Comparison of ENCODE assay signal across 24 cellular contexts in the genomic region with DNA sequence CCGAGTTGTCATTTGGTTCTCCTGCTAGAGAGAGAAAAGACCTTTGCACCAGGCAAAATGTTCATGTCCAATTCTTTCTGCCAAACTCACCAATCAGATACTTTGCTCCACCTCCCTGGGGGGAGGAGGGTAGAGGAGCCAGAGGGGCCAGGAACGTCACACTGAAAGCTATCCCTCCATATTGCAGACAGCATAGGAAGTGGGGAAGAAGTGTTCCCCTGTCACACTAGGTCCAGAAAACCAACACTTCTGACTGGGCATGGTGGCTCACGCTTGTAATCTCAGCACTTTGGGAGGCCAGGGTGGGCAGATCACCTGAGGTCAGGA. TPM values are rescaled to one million over a fixed set of nuclear protein-coding genes. Genes with fewer than 3 reads are reported as not detected.
DNase-seq lines count a peak whose midpoint lies in the region; ATAC-seq and TF ChIP-seq lines count a peak whose summit lies in the region.
"Had no signal": no experiment of that assay in that cellular context is flagged by ENCODE, and none has a peak within 500 bp of the region (broad histone marks: within the 10 kb centered on the region; RNA-seq: fewer than 3 reads in every experiment).

No MANE protein-coding gene starts in this region.

- TF ChIP-seq CTCF in A673 (conservative IDR thresholded peaks at IDR 0.05; ENCODE audit: low read depth, low read length) (no peak), HEK293 (tag by site-specific recombination; IDR thresholded peaks at IDR 0.05) (no peak), brain (conservative IDR thresholded peaks at IDR 0.05) (no peak), lower lobe of right lung (IDR thresholded peaks at IDR 0.05) (no peak), ovary (IDR thresholded peaks at IDR 0.05) (no peak)
- no peak for TF ChIP-seq CTCF in CD4-positive, alpha-beta T cell (IDR thresholded peaks at IDR 0.05)

- DNase-seq in A673 (ENCODE audit: low spot score) = peak; percentile 70
- DNase-seq in lower lobe of right lung = no peak
- no peak for DNase-seq in CD4-positive, alpha-beta T cell
- DNase-seq in ovary = no peak
- DNase-seq: activated CD4-positive, alpha-beta T cell treated with anti-CD3 and anti-CD28 coated beads, Interleukin-2, amount 10 ng/mL, durations not matched to agents 7 days and 5 days; activated CD8-positive, alpha-beta memory T cell treated with anti-CD3 and anti-CD28 coated beads, Interleukin-2, amount 10 ng/mL, durations not matched to agents 7 days and 5 days; activated naive CD4-positive, alpha-beta T cell treated with anti-CD3 and anti-CD28 coated beads, Interleukin-2, amount 10 ng/mL, durations not matched to agents 7 days and 5 days; cortex of kidney; DMS79 treated with DMSO at 0.1 percent for 48 hours; endodermal cell; KBM-7; NCI-H1436 treated with DMSO at 0.1 percent for 48 hours; NCI-H510A; Peyer's patch; WERI-Rb-1 had no signal

- H3K4me3 Mint-ChIP-seq in brain = no peak overlapping the region
- no peak overlapping the region for H3K4me3 Mint-ChIP-seq in CD4-positive, alpha-beta T cell
- no peak overlapping the region for H3K4me3 Mint-ChIP-seq in stimulated activated memory B cell treated with anti-CD40 and anti-IgM and Interleukin-4, amounts not matched to agents 10 μg/mL and 1 μg/mL and 100 μg/mL, for 72 hours
- H3K4me3 Mint-ChIP-seq: activated CD4-positive, alpha-beta T cell treated with anti-CD3 and anti-CD28 coated beads, Interleukin-2, amount 10 ng/mL, durations not matched to agents 7 days and 5 days; activated CD8-positive, alpha-beta memory T cell treated with anti-CD3 and anti-CD28 coated beads, Interleukin-2, amount 10 ng/mL, durations not matched to agents 7 days and 5 days; activated naive CD4-positive, alpha-beta T cell treated with anti-CD3 and anti-CD28 coated beads, Interleukin-2, amount 10 ng/mL, durations not matched to agents 7 days and 5 days; endodermal cell; HFFc6 had no signal

- POLR2A ChIA-PET in A673 (lab: Charles Lee; ENCODE audit: low non-redundant PET) (no interaction called here), HEK293 (lab: Yijun Ruan, JAX) (no interaction called here)
- POLR2A ChIA-PET in CD4-positive, alpha-beta T cell (lab: Charles Lee) = no interaction called here

- CTCF ChIA-PET in A673 (lab: Charles Lee) = no interaction called here
- CTCF ChIA-PET in HEK293 (lab: Yijun Ruan, JAX) = interaction anchor here (0.6 to 0.7 kb wide), 2 partner anchors 411 to 1483 kb away, joined by 3 read pairs; no protein-coding TSS in a partner anchor
- CTCF ChIA-PET in CD4-positive, alpha-beta T cell (lab: Charles Lee) = no interaction called here

- peak overlapping the region in 4 of 5 experiments; percentile 34 to 78 (median 53) for H3K27ac Mint-ChIP-seq in brain
- H3K27ac Mint-ChIP-seq in CD4-positive, alpha-beta T cell = no peak overlapping the region
- H3K27ac Mint-ChIP-seq in stimulated activated memory B cell treated with anti-CD40 and anti-IgM and Interleukin-4, amounts not matched to agents 10 μg/mL and 1 μg/mL and 100 μg/mL, for 72 hours = no peak overlapping the region
- H3K27ac Mint-ChIP-seq: activated CD4-positive, alpha-beta T cell treated with anti-CD3 and anti-CD28 coated beads, Interleukin-2, amount 10 ng/mL, durations not matched to agents 7 days and 5 days; activated CD8-positive, alpha-beta memory T cell treated with anti-CD3 and anti-CD28 coated beads, Interleukin-2, amount 10 ng/mL, durations not matched to agents 7 days and 5 days; activated naive CD4-positive, alpha-beta T cell treated with anti-CD3 and anti-CD28 coated beads, Interleukin-2, amount 10 ng/mL, durations not matched to agents 7 days and 5 days; endodermal cell had no signal

- no peaks in the 10 kb centered on the region for H3K9me3 ChIP-seq in A673 (ENCODE audit: low read depth, low read length, poor library complexity, severe bottlenecking)
- no peaks in the 10 kb centered on the region for H3K9me3 ChIP-seq in HEK293 (ENCODE audit: control insufficient read depth, insufficient read depth, low read depth, low read length)
- no peaks in the 10 kb centered on the region for H3K9me3 ChIP-seq in lower lobe of right lung
- no peaks in the 10 kb centered on the region for H3K9me3 ChIP-seq in CD4-positive, alpha-beta T cell (ENCODE audit: control insufficient read depth, low read length)
- H3K9me3 ChIP-seq in ovary = no peaks in the 10 kb centered on the region
- H3K9me3 ChIP-seq: neutrophil, Peyer's patch, prostate gland had no signal

- peaks cover 4% of the 10 kb centered on the region for H3K27me3 Mint-ChIP-seq in brain
- peaks cover 22% of the 10 kb centered on the region for H3K27me3 Mint-ChIP-seq in CD4-positive, alpha-beta T cell
- H3K27me3 Mint-ChIP-seq in stimulated activated memory B cell treated with anti-CD40 and anti-IgM and Interleukin-4, amounts not matched to agents 10 μg/mL and 1 μg/mL and 100 μg/mL, for 72 hours = peaks cover 20% of the 10 kb centered on the region

- intact Hi-C loops in A673 (cut with micrococcal nuclease; ENCODE audit: unreplicated experiment) (no loop called here), lower lobe of right lung (cut with DNase I) (no loop called here), ovary (cut with DNase I) (no loop called here)
- intact Hi-C loops in CD4-positive, alpha-beta T cell (cut with DNase I, micrococcal nuclease) = no loop called here

- H3K4me1 ChIP-seq in A673 (ENCODE audit: insufficient read depth, low read length, poor library complexity, severe bottlenecking) (peaks cover 27% of the 10 kb centered on the region), HEK293 (ENCODE audit: control insufficient read depth, insufficient read depth, low read length) (no peaks in the 10 kb centered on the region), lower lobe of right lung (peaks cover 13% of the 10 kb centered on the region), ovary (ENCODE audit: insufficient read depth) (no peaks in the 10 kb centered on the region)
- H3K4me1 ChIP-seq: prostate gland had no signal

- H3K4me1 Mint-ChIP-seq in brain = peaks cover 25% of the 10 kb centered on the region
- H3K4me1 Mint-ChIP-seq in CD4-positive, alpha-beta T cell (ENCODE audit: low read depth) = no peaks in the 10 kb centered on the region
- H3K4me1 Mint-ChIP-seq in stimulated activated memory B cell treated with anti-CD40 and anti-IgM and Interleukin-4, amounts not matched to agents 10 μg/mL and 1 μg/mL and 100 μg/mL, for 72 hours = no peaks in the 10 kb centered on the region
- H3K4me1 Mint-ChIP-seq: activated CD4-positive, alpha-beta T cell treated with anti-CD3 and anti-CD28 coated beads, Interleukin-2, amount 10 ng/mL, durations not matched to agents 7 days and 5 days; activated CD8-positive, alpha-beta memory T cell treated with anti-CD3 and anti-CD28 coated beads, Interleukin-2, amount 10 ng/mL, durations not matched to agents 7 days and 5 days; activated naive CD4-positive, alpha-beta T cell treated with anti-CD3 and anti-CD28 coated beads, Interleukin-2, amount 10 ng/mL, durations not matched to agents 7 days and 5 days had no signal

- H3K9me3 Mint-ChIP-seq in brain = peaks cover 0 to 3% (median 0%) of the 10 kb centered on the region in 5 experiments
- no peaks in the 10 kb centered on the region for H3K9me3 Mint-ChIP-seq in CD4-positive, alpha-beta T cell
- no peaks in the 10 kb centered on the region for H3K9me3 Mint-ChIP-seq in stimulated activated memory B cell treated with anti-CD40 and anti-IgM and Interleukin-4, amounts not matched to agents 10 μg/mL and 1 μg/mL and 100 μg/mL, for 72 hours
- H3K9me3 Mint-ChIP-seq: activated CD4-positive, alpha-beta T cell treated with anti-CD3 and anti-CD28 coated beads, Interleukin-2, amount 10 ng/mL, durations not matched to agents 7 days and 5 days; activated naive CD4-positive, alpha-beta T cell treated with anti-CD3 and anti-CD28 coated beads, Interleukin-2, amount 10 ng/mL, durations not matched to agents 7 days and 5 days; endodermal cell had no signal

- peak overlapping the region; percentile 89 for H3K27ac ChIP-seq in A673 (ENCODE audit: low read depth, low read length, poor library complexity, severe bottlenecking)
- H3K27ac ChIP-seq in HEK293 (ENCODE audit: extremely low read depth, low read depth, low read length) = no peak overlapping the region
- peak overlapping the region; percentile 44 for H3K27ac ChIP-seq in lower lobe of right lung
- no peak overlapping the region for H3K27ac ChIP-seq in CD4-positive, alpha-beta T cell (ENCODE audit: low read depth, low read length)
- H3K27ac ChIP-seq in ovary = no peak overlapping the region
- H3K27ac ChIP-seq: neutrophil, Peyer's patch, prostate gland, WERI-Rb-1 had no signal

- no peak for TF ChIP-seq POLR2A in ovary (IDR thresholded peaks at IDR 0.05)

- H3K27me3 ChIP-seq in A673 (replicated peaks; ENCODE audit: insufficient read depth, low read depth, low read length, poor library complexity) (no peaks in the 10 kb centered on the region), lower lobe of right lung (ENCODE audit: low read depth) (no peaks in the 10 kb centered on the region), ovary (no peaks in the 10 kb centered on the region)
- H3K27me3 ChIP-seq in CD4-positive, alpha-beta T cell (ENCODE audit: control insufficient read depth, insufficient read depth, low read length) = no peaks in the 10 kb centered on the region
- H3K27me3 ChIP-seq: Peyer's patch had no signal

- TF ChIP-seq EP300 in ovary (IDR thresholded peaks at IDR 0.05) = no peak

- H3K4me3 ChIP-seq in A673 (ENCODE audit: low read depth, low read length, poor library complexity, severe bottlenecking) (no peak overlapping the region), HEK293 (ENCODE audit: low read depth, low read length) (no peak overlapping the region), lower lobe of right lung (no peak overlapping the region), ovary (no peak overlapping the region)
- H3K4me3 ChIP-seq: lung, Peyer's patch, prostate gland had no signal

- no TSS peak for BruUV-seq in A673 (replicated peaks; lab: Mats Ljungman, UMichigan)

- ATAC-seq in lower lobe of right lung = no peak
- ATAC-seq in CD4-positive, alpha-beta T cell (ENCODE audit: poor library complexity) = no peak
- ATAC-seq in stimulated activated memory B cell treated with anti-CD40 and anti-IgM and Interleukin-4, amounts not matched to agents 10 μg/mL and 1 μg/mL and 100 μg/mL, for 72 hours = no peak
- no peak for ATAC-seq in HG02623 (IDR thresholded peaks at IDR 0.05; ENCODE audit: unreplicated experiment)
- ATAC-seq: activated CD8-positive, alpha-beta memory T cell treated with anti-CD3 and anti-CD28 coated beads, Interleukin-2, amount 10 ng/mL, durations not matched to agents 7 days and 5 days had no signal

- no peaks in the 10 kb centered on the region for H3K36me3 Mint-ChIP-seq in brain
- no peaks in the 10 kb centered on the region for H3K36me3 Mint-ChIP-seq in CD4-positive, alpha-beta T cell (ENCODE audit: low read depth)
- H3K36me3 Mint-ChIP-seq in stimulated activated memory B cell treated with anti-CD40 and anti-IgM and Interleukin-4, amounts not matched to agents 10 μg/mL and 1 μg/mL and 100 μg/mL, for 72 hours = no peaks in the 10 kb centered on the region
- H3K36me3 Mint-ChIP-seq: activated CD8-positive, alpha-beta memory T cell treated with anti-CD3 and anti-CD28 coated beads, Interleukin-2, amount 10 ng/mL, durations not matched to agents 7 days and 5 days; activated naive CD4-positive, alpha-beta T cell treated with anti-CD3 and anti-CD28 coated beads, Interleukin-2, amount 10 ng/mL, durations not matched to agents 7 days and 5 days had no signal

- no peaks in the 10 kb centered on the region for H3K36me3 ChIP-seq in A673 (ENCODE audit: insufficient read depth, low read length, poor library complexity, severe bottlenecking)
- H3K36me3 ChIP-seq in HEK293 (ENCODE audit: control insufficient read depth in 2 of 2, insufficient read depth in 1 of 2, low read length in 2 of 2) = no peaks in the 10 kb centered on the region
- H3K36me3 ChIP-seq in lower lobe of right lung = no peaks in the 10 kb centered on the region
- no peaks in the 10 kb centered on the region for H3K36me3 ChIP-seq in ovary
- H3K36me3 ChIP-seq: neutrophil, Peyer's patch, prostate gland, WERI-Rb-1 had no signal

- 67 to 79% (median 76%) methylated on average over 3 of the region's 3 CpGs for WGBS in ovary, 3 donors

RNA-seq across cellular contexts. Expression of a gene that starts 9.5 kb away (rescaled TPM):
- total RNA-seq in A673 (2021) (3.2 and 4.9 TPM in 2 replicates), lower lobe of right lung (2.9 TPM), ovary (1 to 10 TPM in 2 of 7 donors, under 1 TPM in 1, not detected in 4; 0.59 to 4.5 (median 1.9) TPM)
- polyA plus RNA-seq in brain (ENCODE audit: insufficient read depth, low read depth, low replicate concordance) (not detected), ovary (under 1 TPM; 0.12 to 0.20 TPM)
- total RNA-seq in CD4-positive, alpha-beta T cell = not detected
- total RNA-seq: activated CD4-positive, alpha-beta T cell treated with anti-CD3 and anti-CD28 coated beads, Interleukin-2, amount 10 ng/mL, durations not matched to agents 7 days and 5 days; activated CD8-positive, alpha-beta memory T cell treated with anti-CD3 and anti-CD28 coated beads, Interleukin-2, amount 10 ng/mL, durations not matched to agents 7 days and 5 days; endodermal cell; T-helper 2 cell treated with Interferon-gamma antibody and Interleukin-4, amounts not matched to agents 100 ng/mL and 5 ng/mL, for 36 hours had no signal

RNA-seq across cellular contexts. Expression of a gene that starts 33.3 kb away (rescaled TPM):
- total RNA-seq in A673 (2021) (not detected in 2 replicates), lower lobe of right lung (8.4 TPM), ovary (1 to 10 TPM in 1 of 7 donors, under 1 TPM in 6; 0.13 to 2.3 (median 0.67) TPM)
- polyA plus RNA-seq in brain (ENCODE audit: insufficient read depth, low read depth, low replicate concordance) (11.9 TPM), ovary (under 1 TPM; 0.15 to 0.88 TPM)
- total RNA-seq in CD4-positive, alpha-beta T cell = 1 to 10 TPM; 4.5 to 7.6 TPM
- total RNA-seq: HFFc6 had no signal

Comparison
In these comparisons a context has a peak if more than half of its experiments do, and no peak if none do; other contexts are left out.
1. H3K27ac ChIP-seq: peak in A673 (single experiment) and lower lobe of right lung (single experiment); none in HEK293 (single experiment), CD4-positive, alpha-beta T cell (single experiment) and ovary (0 of 2).
2. H3K27ac Mint-ChIP-seq: peak in brain (4 of 5); none in CD4-positive, alpha-beta T cell (single experiment) and stimulated activated memory B cell treated with anti-CD40 and anti-IgM and Interleukin-4, amounts not matched to agents 10 μg/mL and 1 μg/mL and 100 μg/mL, for 72 hours (single experiment).